In genomic region chr2:120824246-120824645, GRCh38 we compare ENCODE assay signal across 2 cellular contexts.
TF ChIP-seq lines count a peak whose summit lies in the region.

No MANE protein-coding gene starts in this region.

TF ChIP-seq in GM23338, 12 proteins besides CTCF, POLR2A, EP300 and RAD21:
- TF ChIP-seq JUNB (IDR thresholded peaks at IDR 0.05; ENCODE audit: unreplicated experiment): no peak
- no peak for TF ChIP-seq CREB1 (CRISPR knock-in tag; IDR thresholded peaks at IDR 0.05; ENCODE audit: low read depth)
- no peak for TF ChIP-seq POLR2AphosphoS5 (IDR thresholded peaks at IDR 0.05; ENCODE audit: low read depth)

TF ChIP-seq in H1, 55 proteins besides CTCF, POLR2A, EP300 and RAD21:
- no peak for TF ChIP-seq TAF1 (IDR thresholded peaks at IDR 0.05; ENCODE audit: low read depth, low read length)
- no peak for TF ChIP-seq KDM5A (IDR thresholded peaks at IDR 0.05; ENCODE audit: low read length)
- no peak for TF ChIP-seq JUND (IDR thresholded peaks at IDR 0.05; ENCODE audit: low read length)
- TF ChIP-seq, protein P1, sequence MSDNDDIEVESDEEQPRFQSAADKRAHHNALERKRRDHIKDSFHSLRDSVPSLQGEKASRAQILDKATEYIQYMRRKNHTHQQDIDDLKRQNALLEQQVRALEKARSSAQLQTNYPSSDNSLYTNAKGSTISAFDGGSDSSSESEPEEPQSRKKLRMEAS (IDR thresholded peaks at IDR 0.05): no peak
- TF ChIP-seq GABPA (IDR thresholded peaks at IDR 0.05; ENCODE audit: borderline replicate concordance, insufficient read depth, low read length): no peak
- no peak for TF ChIP-seq SAP30 (IDR thresholded peaks at IDR 0.05; ENCODE audit: insufficient read depth, insufficient replicate concordance, low read length)
- no peak for TF ChIP-seq SP2 (IDR thresholded peaks at IDR 0.05; ENCODE audit: low read length)
- TF ChIP-seq KDM4A (IDR thresholded peaks at IDR 0.05; ENCODE audit: low read depth, low read length, severe bottlenecking): no peak
- no peak for TF ChIP-seq TEAD4 (IDR thresholded peaks at IDR 0.05; ENCODE audit: low read depth, low read length)
- TF ChIP-seq RFX5 (IDR thresholded peaks at IDR 0.05; ENCODE audit: borderline replicate concordance, low read depth, low read length): no peak
- no peak for TF ChIP-seq RXRA (IDR thresholded peaks at IDR 0.05; ENCODE audit: insufficient read depth, low read depth, low read length)
- TF ChIP-seq CHD1 (IDR thresholded peaks at IDR 0.05; ENCODE audit: low read depth, low read length): no peak
TF ChIP-seq in H1: peak in this region for 0.
